ENCODE assay signal across 9 cellular contexts in genomic region chr2:36277146-36277808, GRCh38.
DNase-seq lines count a peak whose midpoint lies in the region; ATAC-seq and TF ChIP-seq lines count a peak whose summit lies in the region.
"Had no signal": no experiment of that assay in that cellular context is flagged by ENCODE, and none has a peak within 500 bp of the region (broad histone marks: within the 10 kb centered on the region; RNA-seq: fewer than 3 reads in every experiment).

No MANE protein-coding gene starts in this region.

- POLR2A ChIA-PET in HCT116 (lab: Charles Lee) (no interaction called here), WTC11 (lab: Charles Lee) (no interaction called here)

- intact Hi-C loops in HCT116 (cut with micrococcal nuclease), result no loop called here

- ATAC-seq in HCT116, result no peak; the same call in 1 of the 2 replicates
- ATAC-seq in SK-N-SH treated with all-trans-retinoic acid at 6 μM for 48 hours, result peak; percentile 71
- no peak for ATAC-seq in WTC11
- ATAC-seq in GM19455 (IDR thresholded peaks at IDR 0.05; ENCODE audit: unreplicated experiment), result no peak

- no peaks in the 10 kb centered on the region for H3K79me2 ChIP-seq in HCT116 (ENCODE audit: insufficient read depth, low read length)

- H3K9me3 Mint-ChIP-seq in WTC11, result peaks cover 71% of the 10 kb centered on the region; the same call in 1 of the 2 replicates

- TF ChIP-seq POLR2A in HCT116 (IDR thresholded peaks at IDR 0.05; ENCODE audit: borderline replicate concordance, extremely low read depth, insufficient read depth, insufficient read length), result no peak

- CTCF ChIA-PET in HCT116 (lab: Charles Lee) (no interaction called here), WTC11 (lab: Charles Lee) (no interaction called here)

- H3K9me3 ChIP-seq in HCT116 (ENCODE audit: control insufficient read depth in 1 of 2, insufficient read depth in 1 of 2, low read depth in 1 of 2, low read length in 2 of 2), result no peaks in the 10 kb centered on the region

- peaks cover 16% of the 10 kb centered on the region; the same call in 1 of the 2 replicates for H3K27me3 Mint-ChIP-seq in WTC11 (ENCODE audit: low read depth)

- H3K4me3 ChIP-seq in HCT116 (replicated peaks in 1 of 2; ENCODE audit: low read depth in 1 of 2, low read length in 2 of 2), result no peak overlapping the region

- H3K36me3 ChIP-seq in HCT116 (ENCODE audit: control insufficient read depth in 1 of 2, insufficient read depth in 2 of 2, low read length in 2 of 2), result no peaks in the 10 kb centered on the region

- H3K36me3 Mint-ChIP-seq in WTC11, result peaks cover 10% of the 10 kb centered on the region

- no peaks in the 10 kb centered on the region for H3K9me2 ChIP-seq in HCT116 (ENCODE audit: insufficient read depth)

- H3K27me3 ChIP-seq in HCT116 (ENCODE audit: insufficient read depth, low read length), result no peaks in the 10 kb centered on the region

- no peak overlapping the region for H2AFZ ChIP-seq in HCT116 (ENCODE audit: low read depth, low read length, poor library complexity, severe bottlenecking)

- H3K27ac ChIP-seq in HCT116 (ENCODE audit: low read depth, low read length), result no peak overlapping the region

- no peak overlapping the region for H3K9ac ChIP-seq in HCT116 (ENCODE audit: low read length)

- peaks cover 8% of the 10 kb centered on the region for H3K4me1 Mint-ChIP-seq in WTC11

- no peaks in the 10 kb centered on the region for H3K4me1 ChIP-seq in HCT116 (ENCODE audit: control insufficient read depth in 1 of 2, insufficient read depth in 2 of 2, low read length in 2 of 2)

- H3K4me2 ChIP-seq in HCT116 (ENCODE audit: low read length), result no peak overlapping the region

- TF ChIP-seq CTCF in HCT116 (IDR thresholded peaks at IDR 0.05 in 2 of 3, conservative IDR thresholded peaks at IDR 0.05 in 1 of 3; ENCODE audit: borderline replicate concordance in 1 of 3, insufficient read depth in 1 of 3, low read depth in 2 of 3, low read length in 2 of 3), result no peak
- no peak for TF ChIP-seq CTCF in WTC11 (IDR thresholded peaks at IDR 0.05)

- no TSS peak for BruUV-seq in HCT116 (replicated peaks; lab: Mats Ljungman, UMichigan)

- no peak overlapping the region for H3K27ac Mint-ChIP-seq in WTC11
- H3K27ac Mint-ChIP-seq: activated T-helper 2 cell treated with anti-CD3 and anti-CD28 coated beads, Interferon-gamma antibody, Interleukin-2, Interleukin-4, amounts not matched to agents 10 μg/mL and 5 μg/mL and 100 μg/mL, durations not matched to agents 14 hours and 24 hours and 36 hours had no signal

- DNase-seq in AG20443 (ENCODE audit: low spot score) (peak; percentile 32), HCT116 (ENCODE audit: low read depth, low spot score) (peak; percentile 12), fibroblast of the conjunctiva (ENCODE audit: low read depth) (peak; percentile 8), DMS79 treated with DMSO at 0.1 percent for 48 hours (lab: John Stamatoyannopoulos, UW) (no peak), WTC11 (ENCODE audit: low spot score) (no peak), epidermal melanocyte (ENCODE audit: insufficient read length, low spot score) (no peak)

- no peaks in the 10 kb centered on the region for H4K20me1 ChIP-seq in HCT116 (ENCODE audit: insufficient read depth)

- no peak overlapping the region for H3K4me3 Mint-ChIP-seq in WTC11

- RAD21 ChIA-PET in HCT116 (lab: Charles Lee; ENCODE audit: low non-redundant PET in 1 of 2, low total read pairs in 2 of 2, uncharacterized antibody in 2 of 2, unreplicated experiment in 2 of 2), result no interaction called here

- TF ChIP-seq RAD21 in HCT116 (IDR thresholded peaks at IDR 0.05; ENCODE audit: low read depth), result no peak

TF ChIP-seq in HCT116, 20 proteins besides CTCF, POLR2A, EP300 and RAD21 (continues in another document):
- TF ChIP-seq EZH2 (IDR thresholded peaks at IDR 0.05), result no peak
- no peak for TF ChIP-seq ELF1 (IDR thresholded peaks at IDR 0.05; ENCODE audit: borderline replicate concordance, low read depth)
- no peak for TF ChIP-seq SP1 (IDR thresholded peaks at IDR 0.05; ENCODE audit: low read depth)
- TF ChIP-seq EGR1 (IDR thresholded peaks at IDR 0.05; ENCODE audit: low read depth), result no peak

TF ChIP-seq in SK-N-SH treated with all-trans-retinoic acid at 6 μM for 48 hours, 23 proteins besides CTCF, POLR2A, EP300 and RAD21 (continues in another document):
- no peak for TF ChIP-seq POU6F1 (CRISPR knock-in tag; IDR thresholded peaks at IDR 0.05; ENCODE audit: borderline replicate concordance, low read depth)
- no peak for TF ChIP-seq ESRRG (CRISPR knock-in tag; IDR thresholded peaks at IDR 0.05)
- TF ChIP-seq ZC3H10 (CRISPR knock-in tag; IDR thresholded peaks at IDR 0.05), result no peak
- TF ChIP-seq BACH2 (CRISPR knock-in tag; IDR thresholded peaks at IDR 0.05; ENCODE audit: borderline replicate concordance), result no peak

TF ChIP-seq in WTC11, 78 proteins besides CTCF, POLR2A, EP300 and RAD21:
- TF ChIP-seq CDX4 (CRISPR knock-in tag; IDR thresholded peaks at IDR 0.05; ENCODE audit: borderline replicate concordance) (no peak), NR2C2 (CRISPR knock-in tag; IDR thresholded peaks at IDR 0.05) (no peak), STAT6 (CRISPR knock-in tag; conservative IDR thresholded peaks at IDR 0.05; ENCODE audit: low read depth) (no peak), HMGXB4 (CRISPR knock-in tag; IDR thresholded peaks at IDR 0.05) (no peak), PRRX2 (CRISPR knock-in tag; IDR thresholded peaks at IDR 0.05) (no peak)
TF ChIP-seq in WTC11: peak in this region for 0.

Comparison
In these comparisons a context has a peak if more than half of its experiments do, and no peak if none do; other contexts are left out.
1. DNase-seq: peak in AG20443 (single experiment), HCT116 (single experiment) and fibroblast of the conjunctiva (single experiment); none in DMS79 treated with DMSO at 0.1 percent for 48 hours (single experiment), WTC11 (single experiment) and epidermal melanocyte (single experiment).